10 cellular contexts compared by ENCODE assay signal in the genomic region with DNA sequence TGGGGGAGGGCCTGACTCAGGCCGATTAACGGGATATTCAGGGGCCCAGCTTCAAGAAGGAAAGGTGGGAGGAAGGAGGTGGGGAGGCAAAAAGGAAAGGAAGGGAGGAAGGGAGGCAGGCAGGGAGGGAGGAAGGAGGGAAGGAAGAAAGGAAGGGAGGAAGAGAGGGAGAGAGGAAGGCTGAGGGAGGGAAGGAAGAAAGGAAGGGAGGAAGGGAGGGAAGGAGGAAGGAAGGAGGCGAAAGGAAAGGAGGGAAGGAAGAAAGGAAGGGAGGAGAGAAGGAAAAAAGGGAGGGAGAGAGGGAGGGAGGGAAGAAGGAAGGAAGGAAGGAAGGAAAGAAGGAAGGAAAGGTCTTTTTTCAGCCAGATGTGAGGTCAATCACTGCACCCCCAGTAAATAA.
"Had no signal": no experiment of that assay in that cellular context is flagged by ENCODE, and none has a peak within 500 bp of the region (broad histone marks: within the 10 kb centered on the region; RNA-seq: fewer than 3 reads in every experiment).

No MANE protein-coding gene starts in this region.

- H3K27ac Mint-ChIP-seq: GM23338, H9, HFFc6 had no signal

- H2AFZ ChIP-seq: GM23248, GM23338 had no signal

- H3K27ac ChIP-seq: GM23248 had no signal

- DNase-seq: GM23248, GOT3, H7, H9, HCEC 1CT, HFFc6 had no signal

- H3K9me3 Mint-ChIP-seq: GM23338, H9, HFFc6 had no signal

- FAIRE-seq: H54 had no signal

- H3K36me3 ChIP-seq: HAP-1 had no signal

- H3K4me1 ChIP-seq: HAP-1 had no signal

- H3K4me2 ChIP-seq: GM23338 had no signal

- H3K9me3 ChIP-seq: HAP-1 had no signal

- H3K9ac ChIP-seq: GM23248 had no signal

- H3K4me1 Mint-ChIP-seq: GM23338, H9 had no signal

- H3K4me3 Mint-ChIP-seq: GM23338, H9, HFFc6 had no signal

- ATAC-seq: GM23338, HCT116 had no signal

- H3K4me3 ChIP-seq: GM23248, GM23338, HAP-1 had no signal
